Comparison of ENCODE assay signal across 23 cellular contexts in genomic region chr12:91106283-91106682, GRCh38. TPM values are rescaled to one million over a fixed set of nuclear protein-coding genes. Genes with fewer than 3 reads are reported as not detected.
"Had no signal": no experiment of that assay in that cellular context is flagged by ENCODE, and none has a peak within 500 bp of the region (broad histone marks: within the 10 kb centered on the region; RNA-seq: fewer than 3 reads in every experiment).

No MANE protein-coding gene starts in this region.

- H3K27ac ChIP-seq: dorsolateral prefrontal cortex, esophagus muscularis mucosa, gastroesophageal sphincter, SK-N-MC, spleen, thoracic aorta had no signal

- H3K4me1 ChIP-seq: gastroesophageal sphincter, spleen, upper lobe of left lung had no signal

- ATAC-seq: activated CD8-positive, alpha-beta T cell treated with anti-CD3 and anti-CD28 coated beads, Interleukin-2, amount 10 ng/mL, durations not matched to agents 7 days and 5 days; activated naive CD4-positive, alpha-beta T cell treated with anti-CD3 and anti-CD28 coated beads, Interleukin-2, amount 50 U/mL, for 72 hours; gastroesophageal sphincter had no signal

- H3K9me3 ChIP-seq: esophagus muscularis mucosa, gastroesophageal sphincter, spleen, thoracic aorta, upper lobe of left lung had no signal

- H3K36me3 ChIP-seq: esophagus muscularis mucosa, gastroesophageal sphincter, spleen, thoracic aorta, upper lobe of left lung had no signal

- H3K4me3 ChIP-seq: dorsolateral prefrontal cortex, gastroesophageal sphincter, SK-N-MC, spleen, thoracic aorta had no signal

- H3K27me3 ChIP-seq: dorsolateral prefrontal cortex, esophagus muscularis mucosa, gastroesophageal sphincter, spleen, upper lobe of left lung had no signal

- DNase-seq: activated CD4-positive, alpha-beta T cell treated with anti-CD3 and anti-CD28 coated beads for 1 hour; activated CD4-positive, alpha-beta T cell treated with anti-CD3 and anti-CD28 coated beads, Interleukin-2, amount 50 U/mL, for 1 hour; activated CD8-positive, alpha-beta T cell treated with anti-CD3 and anti-CD28 coated beads, Interleukin-2, amount 10 ng/mL, durations not matched to agents 7 days and 5 days; activated T-cell treated with anti-CD3 and anti-CD28 coated beads, Interleukin-2, amount 50 U/mL, for 1 hour; aorta; central memory CD4-positive, alpha-beta T cell; dorsolateral prefrontal cortex; head of caudate nucleus; nephron progenitor cell; spleen; stimulated activated CD4-positive, alpha-beta T cell treated with anti-CD3 and anti-CD28 coated beads, Interleukin-4, amount 100 ng/mL, for 1 hour; stimulated activated naive CD4-positive, alpha-beta T cell; upper lobe of left lung had no signal

RNA-seq across cellular contexts. Expression of gene LUM, which starts 5.0 kb away (rescaled TPM):
- total RNA-seq: activated CD8-positive, alpha-beta T cell treated with anti-CD3 and anti-CD28 coated beads, Interleukin-2, amount 10 ng/mL, durations not matched to agents 7 days and 5 days; activated naive CD4-positive, alpha-beta T cell treated with anti-CD3 and anti-CD28 coated beads, Interleukin-2, amount 50 U/mL, for 72 hours had no signal

RNA-seq across cellular contexts. Expression of gene KERA, which starts 48.5 kb away (rescaled TPM):
- total RNA-seq: activated CD8-positive, alpha-beta T cell treated with anti-CD3 and anti-CD28 coated beads, Interleukin-2, amount 10 ng/mL, durations not matched to agents 7 days and 5 days; activated naive CD4-positive, alpha-beta T cell treated with anti-CD3 and anti-CD28 coated beads, Interleukin-2, amount 50 U/mL, for 72 hours; aorta; esophagus muscularis mucosa; gastroesophageal sphincter; mononuclear cell; myocyte; posterior vena cava; renal cortical epithelial cell; spleen; thoracic aorta; upper lobe of left lung had no signal
- polyA plus RNA-seq: aorta, keratinocyte, spleen had no signal
